Comparison of ENCODE assay signal across 8 cellular contexts in the genomic region with DNA sequence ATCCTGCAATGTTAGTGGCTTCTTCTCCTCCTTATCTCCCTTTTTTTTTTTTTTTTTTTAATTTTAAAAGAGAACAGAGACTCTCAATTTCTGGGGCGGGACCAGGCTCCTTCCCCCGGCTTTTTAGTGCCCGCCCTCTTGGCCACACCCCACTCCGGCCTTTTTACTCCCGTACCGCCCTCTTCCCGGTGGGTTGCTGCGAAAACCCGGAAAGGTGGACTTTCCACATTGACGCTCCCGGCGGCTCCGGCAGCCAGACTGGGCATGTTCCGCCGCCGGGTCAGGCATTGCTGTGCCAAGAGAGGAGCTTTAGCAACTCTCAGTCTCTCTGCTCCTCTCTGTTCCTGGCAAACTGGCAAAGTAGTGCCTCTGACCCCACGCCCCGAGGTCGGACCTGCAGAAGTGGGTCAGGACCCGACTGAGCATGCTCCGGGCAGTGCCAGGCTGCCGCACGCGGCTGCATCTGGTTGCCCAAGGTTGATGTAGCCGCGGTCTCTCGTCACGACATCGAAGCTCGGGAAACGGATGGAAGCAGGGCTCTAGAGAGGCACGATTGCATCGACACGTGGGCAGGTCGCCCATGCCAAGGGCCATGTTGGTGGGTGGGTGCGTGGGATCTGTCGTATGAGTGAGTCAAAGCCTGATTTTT. TPM values are rescaled to one million over a fixed set of nuclear protein-coding genes. Genes with fewer than 3 reads are reported as not detected.
DNase-seq lines count a peak whose midpoint lies in the region; ATAC-seq and TF ChIP-seq lines count a peak whose summit lies in the region.

No MANE protein-coding gene starts in this region.

- peaks cover 14 to 16% of the 10 kb centered on the region in 2 donors for H3K4me1 Mint-ChIP-seq in natural killer cell
- H3K4me1 Mint-ChIP-seq in stimulated activated memory B cell treated with anti-CD40 and anti-IgM and Interleukin-4, amounts not matched to agents 10 μg/mL and 1 μg/mL and 100 μg/mL, for 72 hours, result peaks cover 10% of the 10 kb centered on the region

- peak overlapping the region; percentile 78 for H3K4me3 ChIP-seq in RWPE2 (ENCODE audit: severe bottlenecking)

- DNase-seq in DMS53 treated with DMSO at 0.1 percent for 48 hours (lab: John Stamatoyannopoulos, UW; ENCODE audit: unreplicated experiment) (peak; percentile 78), KG1 (lab: John Stamatoyannopoulos, UW) (peak; percentile 49), RWPE2 (ENCODE audit: low spot score) (peak; percentile 88), activated gamma-delta T cell (lab: John Stamatoyannopoulos, UW) (peak; percentile 32), fibroblast of the conjunctiva (ENCODE audit: low read depth) (peak; percentile 83), natural killer cell (peak; percentile 86)

- no peaks in the 10 kb centered on the region for H3K36me3 Mint-ChIP-seq in natural killer cell
- H3K36me3 Mint-ChIP-seq in stimulated activated memory B cell treated with anti-CD40 and anti-IgM and Interleukin-4, amounts not matched to agents 10 μg/mL and 1 μg/mL and 100 μg/mL, for 72 hours, result no peaks in the 10 kb centered on the region

- H3K27me3 ChIP-seq in RWPE2 (ENCODE audit: insufficient read depth, poor library complexity, severe bottlenecking), result no peaks in the 10 kb centered on the region

- H3K27me3 Mint-ChIP-seq in natural killer cell (ENCODE audit: low read depth in 2 of 2), result peaks cover 7 to 20% of the 10 kb centered on the region in 2 donors
- peaks cover 33% of the 10 kb centered on the region for H3K27me3 Mint-ChIP-seq in stimulated activated memory B cell treated with anti-CD40 and anti-IgM and Interleukin-4, amounts not matched to agents 10 μg/mL and 1 μg/mL and 100 μg/mL, for 72 hours

- peak overlapping the region; percentile 17 for H3K27ac ChIP-seq in RWPE2 (ENCODE audit: poor library complexity, severe bottlenecking)

- H3K4me1 ChIP-seq in RWPE2 (ENCODE audit: insufficient read depth, poor library complexity, severe bottlenecking), result peaks cover 8% of the 10 kb centered on the region

- peak; percentile 69 for ATAC-seq in GM21825 (IDR thresholded peaks at IDR 0.05; ENCODE audit: unreplicated experiment)
- peak; percentile 74 for ATAC-seq in RWPE2 (ENCODE audit: low read depth)
- peak; percentile 72 to 84 (median 73) for ATAC-seq in natural killer cell
- ATAC-seq in stimulated activated memory B cell treated with anti-CD40 and anti-IgM and Interleukin-4, amounts not matched to agents 10 μg/mL and 1 μg/mL and 100 μg/mL, for 72 hours, result peak; percentile 86

- no peaks in the 10 kb centered on the region for H3K9me3 Mint-ChIP-seq in natural killer cell
- H3K9me3 Mint-ChIP-seq in stimulated activated memory B cell treated with anti-CD40 and anti-IgM and Interleukin-4, amounts not matched to agents 10 μg/mL and 1 μg/mL and 100 μg/mL, for 72 hours, result no peaks in the 10 kb centered on the region

- peak overlapping the region; percentile 82 to 86 for H3K27ac Mint-ChIP-seq in natural killer cell
- peak overlapping the region; percentile 68 for H3K27ac Mint-ChIP-seq in stimulated activated memory B cell treated with anti-CD40 and anti-IgM and Interleukin-4, amounts not matched to agents 10 μg/mL and 1 μg/mL and 100 μg/mL, for 72 hours

- TF ChIP-seq CTCF in RWPE2 (IDR thresholded peaks at IDR 0.05; ENCODE audit: poor library complexity, severe bottlenecking), result no peak
- TF ChIP-seq CTCF in natural killer cell (IDR thresholded peaks at IDR 0.05), result no peak

- H3K9me3 ChIP-seq in RWPE2 (ENCODE audit: severe bottlenecking), result no peaks in the 10 kb centered on the region

- peak overlapping the region; percentile 94 for H3K4me3 Mint-ChIP-seq in natural killer cell
- peak overlapping the region; percentile 85 for H3K4me3 Mint-ChIP-seq in stimulated activated memory B cell treated with anti-CD40 and anti-IgM and Interleukin-4, amounts not matched to agents 10 μg/mL and 1 μg/mL and 100 μg/mL, for 72 hours

- no peaks in the 10 kb centered on the region for H3K36me3 ChIP-seq in RWPE2 (ENCODE audit: low read depth)

- intact Hi-C loops in natural killer cell (cut with micrococcal nuclease), result loop anchor here (5.0 to 10.0 kb wide), 3 partner anchors 415 to 1713 kb away; a partner anchor contains a TSS

RNA-seq across cellular contexts. Expression of a gene that starts 1.1 kb away (rescaled TPM):
- 1 to 10 TPM; 2.8 to 5.6 (median 5.4) TPM for total RNA-seq in natural killer cell

Comparison
In these comparisons a context has a peak if more than half of its experiments do, and no peak if none do; other contexts are left out.
1. Peak in every context shown above with its lines: DNase-seq, ATAC-seq, H3K4me3 ChIP-seq and H3K27ac ChIP-seq.
2. DNase-seq: peak in every context shown above with its lines; median percentile 88 in RWPE2; 86 in natural killer cell; 83 in fibroblast of the conjunctiva; 78 in DMS53 treated with DMSO at 0.1 percent for 48 hours; 49 in KG1; 32 in activated gamma-delta T cell.